In the genomic region with DNA sequence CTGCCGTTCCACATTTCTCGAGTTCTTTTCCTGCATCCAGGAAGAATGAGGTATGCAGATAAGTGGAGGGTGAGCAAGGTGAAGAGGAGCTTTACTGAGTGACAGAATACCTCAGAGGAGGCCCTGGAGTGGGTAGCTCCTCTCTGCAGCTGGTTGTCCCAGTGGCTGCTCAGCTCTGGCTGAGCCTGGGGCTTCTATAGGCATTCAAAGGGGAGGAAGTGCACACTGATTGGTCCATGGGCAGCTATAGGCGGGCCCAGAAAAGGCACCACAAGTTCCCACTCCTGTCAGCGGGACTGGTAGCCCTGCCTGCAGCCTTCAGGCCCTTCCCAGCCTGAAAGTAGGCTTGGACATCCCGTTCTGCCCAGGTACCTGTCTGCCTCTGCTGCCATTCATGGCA, we compare ENCODE assay signal across 21 cellular contexts.
DNase-seq lines count a peak whose midpoint lies in the region; ATAC-seq, FAIRE-seq and TF ChIP-seq lines count a peak whose summit lies in the region.
"Had no signal": no experiment of that assay in that cellular context is flagged by ENCODE, and none has a peak within 500 bp of the region (broad histone marks: within the 10 kb centered on the region; RNA-seq: fewer than 3 reads in every experiment).

No MANE protein-coding gene starts in this region.

- DNase-seq in D721Med (ENCODE audit: insufficient read length, low spot score) (no peak), NAMALWA (ENCODE audit: low spot score) (peak; percentile 3), kidney (peak; percentile 47), SW480 (ENCODE audit: low spot score) (no peak), H4 (ENCODE audit: low spot score) (no peak)
- DNase-seq: BE2C, DMS79 treated with DMSO at 0.1 percent for 48 hours, IMR-90, NCI-H1694 treated with DMSO at 0.1 percent for 48 hours, NCI-H2081 treated with DMSO at 0.1 percent for 48 hours, NCI-H2171 treated with DMSO at 0.1 percent for 48 hours, NCI-H446, NCI-H526, SHP77 treated with DMSO at 0.1 percent for 48 hours had no signal

- H3K9ac ChIP-seq in kidney (ENCODE audit: low read length in 2 of 2), result no peak overlapping the region
- H3K9ac ChIP-seq: KMS-11 had no signal

- H3K27ac ChIP-seq in kidney (ENCODE audit: low read depth in 2 of 2, low read length in 2 of 2), result no peak overlapping the region
- H3K27ac ChIP-seq: A549, HL-60, KMS-11, SK-N-MC had no signal

- ATAC-seq in GM19463 (IDR thresholded peaks at IDR 0.05; ENCODE audit: unreplicated experiment), result peak; percentile 46
- ATAC-seq in GM21515 (IDR thresholded peaks at IDR 0.05; ENCODE audit: unreplicated experiment), result no peak
- ATAC-seq: A549 had no signal

- peak; percentile 46 for FAIRE-seq in D721Med (lab: Jason Lieb, UNC)
- no peak for FAIRE-seq in kidney (lab: Jason Lieb, UNC)
- FAIRE-seq: A549, H1 had no signal

- H3K36me3 ChIP-seq in kidney (ENCODE audit: control insufficient read depth in 1 of 2, insufficient read depth in 2 of 2, low read length in 2 of 2), result no peaks in the 10 kb centered on the region
- H3K36me3 ChIP-seq: BE2C had no signal

- H3K4me3 ChIP-seq in kidney (ENCODE audit: low read length in 2 of 2), result no peak overlapping the region
- H3K4me3 ChIP-seq: A549, SK-N-MC had no signal

- no peaks in the 10 kb centered on the region for H3K9me3 ChIP-seq in kidney (ENCODE audit: control insufficient read depth in 1 of 2, low read length in 2 of 2)
- H3K9me3 ChIP-seq: A549, BE2C had no signal

- TF ChIP-seq CTCF in D721Med (IDR thresholded peaks at IDR 0.05; ENCODE audit: insufficient read depth, missing control alignments) (no peak), kidney (IDR thresholded peaks at IDR 0.05; ENCODE audit: borderline replicate concordance, extremely low read depth, insufficient read depth) (no peak)

- H3K4me1 ChIP-seq in kidney (ENCODE audit: control insufficient read depth in 1 of 2, insufficient read depth in 1 of 2, low read depth in 1 of 2, low read length in 2 of 2), result no peaks in the 10 kb centered on the region
- H3K4me1 ChIP-seq: A549, BE2C had no signal

- intact Hi-C loops in kidney (cut with DNase I), result no loop called here

Comparison
In these comparisons a context has a peak if more than half of its experiments do, and no peak if none do; other contexts are left out.
1. DNase-seq: peak in NAMALWA (single experiment) and kidney (single experiment); none in D721Med (single experiment), SW480 (single experiment) and H4 (single experiment).